In the genomic region with DNA sequence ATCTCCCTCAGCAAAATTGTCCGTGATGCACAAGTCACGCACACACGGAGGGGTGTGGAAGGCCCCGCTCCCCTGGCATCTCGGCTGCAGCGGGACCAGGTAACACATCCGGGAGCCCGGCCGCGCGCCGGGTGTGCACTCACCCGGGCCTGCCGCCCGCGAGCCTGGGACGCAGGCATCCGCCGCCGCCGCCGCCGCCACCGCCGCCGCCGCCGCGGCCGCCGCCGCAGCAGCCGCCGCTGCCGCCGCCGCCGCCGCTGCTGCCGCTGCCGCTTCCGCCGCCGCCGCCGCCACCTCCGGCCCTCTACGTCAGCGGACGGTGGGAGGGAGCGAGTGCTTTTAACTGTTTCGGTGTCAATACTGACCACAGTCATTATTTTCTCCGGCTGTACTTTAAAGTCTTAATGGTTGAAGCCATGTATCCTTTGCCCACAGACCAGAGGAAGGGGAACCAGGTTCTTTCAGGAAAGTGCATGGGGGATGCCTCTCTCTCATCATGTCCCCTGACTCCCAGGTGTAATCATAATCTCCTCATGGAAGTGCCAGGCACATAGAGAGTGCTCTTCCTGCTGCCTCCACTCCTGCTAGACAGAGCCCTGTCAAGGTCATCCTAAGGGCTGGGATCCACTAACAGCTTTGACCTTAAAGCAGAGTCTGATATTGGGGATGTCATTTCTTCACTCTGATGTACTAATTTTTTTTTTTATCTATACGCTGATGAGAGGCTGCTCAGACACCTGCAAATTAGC, we compare ENCODE assay signal across 8 cellular contexts. TPM values are rescaled to one million over a fixed set of nuclear protein-coding genes. Genes with fewer than 3 reads are reported as not detected.
DNase-seq lines count a peak whose midpoint lies in the region; ATAC-seq and TF ChIP-seq lines count a peak whose summit lies in the region.

No MANE protein-coding gene starts in this region.

- no peak overlapping the region for H3K14ac ChIP-seq in IMR-90 (replicated peaks; ENCODE audit: low read depth, low read length)

- BruUV-seq in IMR-90 (replicated peaks; lab: Mats Ljungman, UMichigan): no TSS peak

- H3K9me3 Mint-ChIP-seq in effector memory CD8-positive, alpha-beta T cell: peaks cover 0 to 2% of the 10 kb centered on the region in 2 donors
- peaks cover 64% of the 10 kb centered on the region for H3K9me3 Mint-ChIP-seq in mesothelial cell of epicardium
- peaks cover 2 to 6% of the 10 kb centered on the region in 2 donors for H3K9me3 Mint-ChIP-seq in stimulated activated naive B cell treated with anti-CD40 and anti-IgM and Interleukin-4, amounts not matched to agents 10 μg/mL and 1 μg/mL and 100 μg/mL, for 72 hours

- peak overlapping the region; percentile 73 for H2AFZ ChIP-seq in IMR-90 (replicated peaks; ENCODE audit: low read length, poor library complexity)

- intact Hi-C loops in IMR-90 (cut with micrococcal nuclease): no loop called here

- H4K20me1 ChIP-seq in IMR-90 (ENCODE audit: insufficient read depth, low read length): no peaks in the 10 kb centered on the region

- TF ChIP-seq POLR2A in IMR-90 (IDR thresholded peaks at IDR 0.05; ENCODE audit: low read depth, low read length): no peak

- H4K8ac ChIP-seq in IMR-90 (ENCODE audit: low read depth in 2 of 2, low read length in 2 of 2): no peak overlapping the region

- H3K9me1 ChIP-seq in IMR-90 (ENCODE audit: insufficient read depth, low read length): no peaks in the 10 kb centered on the region

- peak overlapping the region; percentile 73 for H3K4me3 ChIP-seq in IMR-90 (ENCODE audit: insufficient read depth, low read depth, low read length)

- H3K56ac ChIP-seq in IMR-90 (ENCODE audit: extremely low read depth, insufficient read depth, low read length): no peak overlapping the region

- H3K23ac ChIP-seq in IMR-90 (ENCODE audit: low read depth, low read length): no peak overlapping the region

- POLR2A ChIA-PET in IMR-90 (lab: Charles Lee; ENCODE audit: unreplicated experiment): no interaction called here

- TF ChIP-seq CTCF in IMR-90 (conservative IDR thresholded peaks at IDR 0.05; ENCODE audit: low read depth, low read length) (no peak), mesothelial cell of epicardium (IDR thresholded peaks at IDR 0.05; ENCODE audit: unreplicated experiment) (no peak)

- DNase-seq in CMK (ENCODE audit: low read depth): peak; percentile 3
- DNase-seq in IMR-90: no peak
- DNase-seq in activated CD4-positive, alpha-beta T cell treated with anti-CD3 and anti-CD28 coated beads for 48 hours: peak; percentile 44
- peak; percentile 1 to 4 (median 1) for DNase-seq in effector memory CD8-positive, alpha-beta T cell
- no peak for DNase-seq in mesothelial cell of epicardium (ENCODE audit: low spot score in 2 of 2, unreplicated experiment in 2 of 2)
- peak; percentile 28 for DNase-seq in stimulated activated naive B cell treated with anti-CD40 and anti-IgM and Interleukin-4, amounts not matched to agents 10 μg/mL and 1 μg/mL and 100 μg/mL, for 72 hours
- no peak for DNase-seq in NCI-H1436 (lab: John Stamatoyannopoulos, UW)

- no peaks in the 10 kb centered on the region for H3K79me1 ChIP-seq in IMR-90 (ENCODE audit: low read depth in 1 of 2, low read length in 2 of 2)

- no peak for TF ChIP-seq RAD21 in IMR-90 (IDR thresholded peaks at IDR 0.05; ENCODE audit: low read length)

- no peaks in the 10 kb centered on the region for H3K36me3 ChIP-seq in IMR-90 (ENCODE audit: control insufficient read depth, insufficient read depth, low read length)

- in situ Hi-C loops in IMR-90 (cut with MboI; ENCODE audit: low sequenced_read_pairs): no loop called here

- H2BK5ac ChIP-seq in IMR-90 (ENCODE audit: low read depth, low read length, poor library complexity, severe bottlenecking): no peak overlapping the region

- no peaks in the 10 kb centered on the region for H3K36me3 Mint-ChIP-seq in effector memory CD8-positive, alpha-beta T cell (ENCODE audit: insufficient read depth)
- peaks cover 22% of the 10 kb centered on the region for H3K36me3 Mint-ChIP-seq in mesothelial cell of epicardium
- peaks cover 0 to 7% of the 10 kb centered on the region in 2 donors for H3K36me3 Mint-ChIP-seq in stimulated activated naive B cell treated with anti-CD40 and anti-IgM and Interleukin-4, amounts not matched to agents 10 μg/mL and 1 μg/mL and 100 μg/mL, for 72 hours

- no CpG with 5 or more reads among the region's 54 CpGs for WGBS in IMR-90 (ENCODE audit: extremely low coverage in 2 of 2, insufficient read length in 1 of 2), 2 experiments

- H3K18ac ChIP-seq in IMR-90 (ENCODE audit: low read depth, low read length): no peak overlapping the region

- no peaks in the 10 kb centered on the region for H3K9me3 ChIP-seq in IMR-90 (ENCODE audit: control insufficient read depth, insufficient read depth, low read length)

- ATAC-seq in GM21360 (IDR thresholded peaks at IDR 0.05; ENCODE audit: unreplicated experiment) (peak; percentile 75), IMR-90 (ENCODE audit: low read depth) (peak; percentile 68)
- ATAC-seq in effector memory CD8-positive, alpha-beta T cell (replicated peaks): peak; percentile 70
- ATAC-seq in stimulated activated naive B cell treated with anti-CD40 and anti-IgM and Interleukin-4, amounts not matched to agents 10 μg/mL and 1 μg/mL and 100 μg/mL, for 72 hours (replicated peaks): peak; percentile 86 to 92

- no peaks in the 10 kb centered on the region for H3K27me3 Mint-ChIP-seq in effector memory CD8-positive, alpha-beta T cell
- H3K27me3 Mint-ChIP-seq in mesothelial cell of epicardium (ENCODE audit: low read depth): no peaks in the 10 kb centered on the region
- H3K27me3 Mint-ChIP-seq in stimulated activated naive B cell treated with anti-CD40 and anti-IgM and Interleukin-4, amounts not matched to agents 10 μg/mL and 1 μg/mL and 100 μg/mL, for 72 hours: peaks cover 0 to 5% of the 10 kb centered on the region in 2 donors

- H3K4me1 Mint-ChIP-seq in effector memory CD8-positive, alpha-beta T cell (ENCODE audit: low read depth in 2 of 2): peaks cover 8 to 11% of the 10 kb centered on the region in 2 donors
- peaks cover 4% of the 10 kb centered on the region for H3K4me1 Mint-ChIP-seq in mesothelial cell of epicardium
- H3K4me1 Mint-ChIP-seq in stimulated activated naive B cell treated with anti-CD40 and anti-IgM and Interleukin-4, amounts not matched to agents 10 μg/mL and 1 μg/mL and 100 μg/mL, for 72 hours: peaks cover 2 to 8% of the 10 kb centered on the region in 2 donors

- no peak overlapping the region for H2AK5ac ChIP-seq in IMR-90 (ENCODE audit: low read depth, low read length)

- H2BK15ac ChIP-seq in IMR-90 (ENCODE audit: low read depth, low read length): no peak overlapping the region

- peak overlapping the region; percentile 90 for H3K4me2 ChIP-seq in IMR-90 (ENCODE audit: low read depth, low read length)

- H4K5ac ChIP-seq in IMR-90 (ENCODE audit: low read depth, low read length): no peak overlapping the region

- H3K27me3 ChIP-seq in IMR-90 (ENCODE audit: control insufficient read depth, insufficient read depth, low read length): no peaks in the 10 kb centered on the region

- H3K9ac ChIP-seq in IMR-90 (ENCODE audit: low read depth, low read length): no peak overlapping the region

- peak overlapping the region; percentile 70 to 71 for H3K4me3 Mint-ChIP-seq in effector memory CD8-positive, alpha-beta T cell
- peak overlapping the region; percentile 73 for H3K4me3 Mint-ChIP-seq in mesothelial cell of epicardium
- peak overlapping the region; percentile 80 to 82 for H3K4me3 Mint-ChIP-seq in stimulated activated naive B cell treated with anti-CD40 and anti-IgM and Interleukin-4, amounts not matched to agents 10 μg/mL and 1 μg/mL and 100 μg/mL, for 72 hours

- H2BK120ac ChIP-seq in IMR-90 (ENCODE audit: low read depth, low read length): no peak overlapping the region

- no peaks in the 10 kb centered on the region for H3K4me1 ChIP-seq in IMR-90 (ENCODE audit: control insufficient read depth, insufficient read depth, low read length)

- dilution Hi-C loops in IMR-90 (cut with HindIII; ENCODE audit: low sequenced_read_pairs, unreplicated experiment): no loop called here

- H3K27ac ChIP-seq in IMR-90 (ENCODE audit: insufficient read depth, low read length): no peak overlapping the region

- peak overlapping the region; percentile 31 to 57 for H3K27ac Mint-ChIP-seq in effector memory CD8-positive, alpha-beta T cell
- H3K27ac Mint-ChIP-seq in mesothelial cell of epicardium: no peak overlapping the region
- peak overlapping the region; percentile 78 for H3K27ac Mint-ChIP-seq in stimulated activated naive B cell treated with anti-CD40 and anti-IgM and Interleukin-4, amounts not matched to agents 10 μg/mL and 1 μg/mL and 100 μg/mL, for 72 hours

- no peak overlapping the region for H2AK9ac ChIP-seq in IMR-90 (replicated peaks; ENCODE audit: low read depth, low read length, poor library complexity)

- CTCF ChIA-PET in IMR-90 (lab: Yijun Ruan, JAX): no interaction called here

- H3K4ac ChIP-seq in IMR-90 (ENCODE audit: low read depth, low read length): no peak overlapping the region

- no peak overlapping the region for H2BK20ac ChIP-seq in IMR-90 (ENCODE audit: low read depth, low read length)

- H4K91ac ChIP-seq in IMR-90 (ENCODE audit: insufficient read depth, low read depth, low read length): no peak overlapping the region

TF ChIP-seq in IMR-90, 13 proteins besides CTCF, POLR2A, EP300 and RAD21:
- TF ChIP-seq MAZ (IDR thresholded peaks at IDR 0.05; ENCODE audit: borderline replicate concordance, low read depth, low read length) (peak; percentile 43; the same call in 1 of the 2 replicates), FOS (IDR thresholded peaks at IDR 0.05; ENCODE audit: low read depth, low read length) (no peak)

RNA-seq across cellular contexts. Expression of a gene that starts 38.0 kb away (rescaled TPM):
- not detected in 2 replicates for total RNA-seq in IMR-90 (2012; rRNA removed)
- not detected in 2 replicates for polyA plus RNA-seq in IMR-90 (2012; rRNA removed)
- not detected in 2 replicates for polyA plus RNA-seq in IMR-90 (2012; cell fraction: cytosol; rRNA removed)
- not detected in 2 replicates for polyA plus RNA-seq in IMR-90 (2012; cell fraction: nucleus; rRNA removed; ENCODE audit: low replicate concordance)
- not detected in 3 replicates for total RNA-seq in mesothelial cell of epicardium

Comparison
In these comparisons a context has a peak if more than half of its experiments do, and no peak if none do; other contexts are left out.
1. DNase-seq: peak in CMK (single experiment), activated CD4-positive, alpha-beta T cell treated with anti-CD3 and anti-CD28 coated beads for 48 hours (single experiment), effector memory CD8-positive, alpha-beta T cell (3 of 3) and stimulated activated naive B cell treated with anti-CD40 and anti-IgM and Interleukin-4, amounts not matched to agents 10 μg/mL and 1 μg/mL and 100 μg/mL, for 72 hours (single experiment); none in IMR-90 (single experiment), mesothelial cell of epicardium (0 of 2) and NCI-H1436 (single experiment).
2. Peak in every context shown above with its lines, with median percentiles within 50 percentile points of each other: ATAC-seq and H3K4me3 Mint-ChIP-seq.